Comparison of ENCODE assay signal across 23 cellular contexts in genomic region chr1:225838793-225839192, GRCh38. TPM values are rescaled to one million over a fixed set of nuclear protein-coding genes. Genes with fewer than 3 reads are reported as not detected.
"Had no signal": no experiment of that assay in that cellular context is flagged by ENCODE, and none has a peak within 500 bp of the region (broad histone marks: within the 10 kb centered on the region; RNA-seq: fewer than 3 reads in every experiment).

No MANE protein-coding gene starts in this region.

- H3K36me3 Mint-ChIP-seq: memory B cell; natural killer cell treated with Interleukin-12 subunit alpha and Interleukin-12 subunit beta and Interleukin-15 and Interleukin-18, amount 100 ng/mL, for 72 hours had no signal

- H3K9me3 ChIP-seq: esophagus muscularis mucosa, gastrocnemius medialis, heart right ventricle, left lung, lower lobe of right lung, psoas muscle, right lobe of liver, uterus had no signal

- H3K4me3 ChIP-seq: esophagus muscularis mucosa, gastrocnemius medialis, heart right ventricle, left lung, lower lobe of right lung, psoas muscle, right lobe of liver, uterus had no signal

- H3K4me1 Mint-ChIP-seq: mesothelial cell of epicardium had no signal

- DNase-seq: effector memory CD8-positive, alpha-beta T cell; heart right ventricle; hypothalamus; islet precursor cell; lower lobe of right lung; stimulated activated CD4-positive, alpha-beta T cell treated with anti-CD3 and anti-CD28 coated beads, Interleukin-4, amount 100 ng/mL, for 24 hours; stimulated activated naive B cell treated with anti-CD40 and anti-IgM and Interleukin-4, amounts not matched to agents 10 μg/mL and 1 μg/mL and 100 μg/mL, for 72 hours; stimulated activated naive CD8-positive, alpha-beta T cell treated with anti-CD3 and anti-CD28 coated beads, Interleukin-15, amount 100 ng/mL, for 72 hours; uterus had no signal

- H3K27me3 ChIP-seq: esophagus muscularis mucosa, gastrocnemius medialis, heart right ventricle, left lung, right lobe of liver, uterus had no signal

- FAIRE-seq: colon had no signal

- H3K27ac ChIP-seq: epithelial cell of prostate, left lung, lower lobe of right lung, psoas muscle, right lobe of liver, uterus had no signal

- H3K36me3 ChIP-seq: uterus had no signal

- ATAC-seq: effector memory CD8-positive, alpha-beta T cell; gastrocnemius medialis; heart right ventricle; left lung; lower lobe of right lung; psoas muscle; stimulated activated naive B cell treated with anti-CD40 and anti-IgM and Interleukin-4, amounts not matched to agents 10 μg/mL and 1 μg/mL and 100 μg/mL, for 72 hours had no signal

- H3K4me3 Mint-ChIP-seq: dendritic cell treated with granulocyte-macrophage colony-stimulating factor and Interleukin-4, amounts not matched to agents 40 ng/mL and 50 ng/mL, for 4 days; effector memory CD8-positive, alpha-beta T cell; memory B cell; mesothelial cell of epicardium; natural killer cell treated with Interleukin-12 subunit alpha and Interleukin-12 subunit beta and Interleukin-15 and Interleukin-18, amount 100 ng/mL, for 72 hours; stimulated activated naive B cell treated with anti-CD40 and anti-IgM and Interleukin-4, amounts not matched to agents 10 μg/mL and 1 μg/mL and 100 μg/mL, for 72 hours; stimulated activated naive CD8-positive, alpha-beta T cell treated with anti-CD3 and anti-CD28 coated beads, Interleukin-15, amount 100 ng/mL, for 72 hours; type B pancreatic cell had no signal

- H3K27ac Mint-ChIP-seq: dendritic cell treated with granulocyte-macrophage colony-stimulating factor and Interleukin-4, amounts not matched to agents 40 ng/mL and 50 ng/mL, for 4 days; memory B cell; mesothelial cell of epicardium; natural killer cell treated with Interleukin-12 subunit alpha and Interleukin-12 subunit beta and Interleukin-15 and Interleukin-18, amount 100 ng/mL, for 72 hours; stimulated activated naive B cell treated with anti-CD40 and anti-IgM and Interleukin-4, amounts not matched to agents 10 μg/mL and 1 μg/mL and 100 μg/mL, for 72 hours; type B pancreatic cell had no signal

- H3K9me3 Mint-ChIP-seq: dendritic cell treated with granulocyte-macrophage colony-stimulating factor and Interleukin-4, amounts not matched to agents 40 ng/mL and 50 ng/mL, for 4 days; effector memory CD8-positive, alpha-beta T cell; memory B cell; mesothelial cell of epicardium; natural killer cell treated with Interleukin-12 subunit alpha and Interleukin-12 subunit beta and Interleukin-15 and Interleukin-18, amount 100 ng/mL, for 72 hours; stimulated activated naive B cell treated with anti-CD40 and anti-IgM and Interleukin-4, amounts not matched to agents 10 μg/mL and 1 μg/mL and 100 μg/mL, for 72 hours; stimulated activated naive CD8-positive, alpha-beta T cell treated with anti-CD3 and anti-CD28 coated beads, Interleukin-15, amount 100 ng/mL, for 72 hours; type B pancreatic cell had no signal

- H3K27me3 Mint-ChIP-seq: dendritic cell treated with granulocyte-macrophage colony-stimulating factor and Interleukin-4, amounts not matched to agents 40 ng/mL and 50 ng/mL, for 4 days; effector memory CD8-positive, alpha-beta T cell; memory B cell; natural killer cell treated with Interleukin-12 subunit alpha and Interleukin-12 subunit beta and Interleukin-15 and Interleukin-18, amount 100 ng/mL, for 72 hours; stimulated activated naive B cell treated with anti-CD40 and anti-IgM and Interleukin-4, amounts not matched to agents 10 μg/mL and 1 μg/mL and 100 μg/mL, for 72 hours; stimulated activated naive CD8-positive, alpha-beta T cell treated with anti-CD3 and anti-CD28 coated beads, Interleukin-15, amount 100 ng/mL, for 72 hours; type B pancreatic cell had no signal

RNA-seq across cellular contexts. Expression of gene LEFTY1, which starts 50.2 kb away (rescaled TPM):
- total RNA-seq: fibroblast of villous mesenchyme; lower lobe of right lung; natural killer cell treated with Interleukin-12 subunit alpha and Interleukin-12 subunit beta and Interleukin-15 and Interleukin-18, amount 100 ng/mL, for 72 hours; osteoblast had no signal
